In genomic region chr3:192772495-192772894, GRCh38 we compare ENCODE assay signal across 9 cellular contexts. TPM values are rescaled to one million over a fixed set of nuclear protein-coding genes. Genes with fewer than 3 reads are reported as not detected.
DNase-seq lines count a peak whose midpoint lies in the region; ATAC-seq and TF ChIP-seq lines count a peak whose summit lies in the region.
"Had no signal": no experiment of that assay in that cellular context is flagged by ENCODE, and none has a peak within 500 bp of the region (broad histone marks: within the 10 kb centered on the region; RNA-seq: fewer than 3 reads in every experiment).

No MANE protein-coding gene starts in this region.

- H3K9me2 ChIP-seq in SK-N-SH = no peaks in the 10 kb centered on the region

- no peaks in the 10 kb centered on the region for H3K79me2 ChIP-seq in KMS-11 (ENCODE audit: insufficient read depth, low read depth)
- H3K79me2 ChIP-seq in SK-N-SH (ENCODE audit: insufficient read depth) = no peaks in the 10 kb centered on the region

- peaks cover 6% of the 10 kb centered on the region for H3K36me3 Mint-ChIP-seq in activated CD4-positive, alpha-beta memory T cell treated with anti-CD3 and anti-CD28 coated beads for 36 hours

- TF ChIP-seq CTCF in KMS-11 (conservative IDR thresholded peaks at IDR 0.05; ENCODE audit: low read depth, low read length) (peak; percentile 46), SK-N-SH (IDR thresholded peaks at IDR 0.05) (peak; percentile 52)

- H2AFZ ChIP-seq in KMS-11 (ENCODE audit: low read depth) = no peak overlapping the region
- no peak overlapping the region; the same call in 1 of the 2 replicates for H2AFZ ChIP-seq in SK-N-SH (ENCODE audit: low read depth)

- H3K4me3 Mint-ChIP-seq in activated CD4-positive, alpha-beta memory T cell treated with anti-CD3 and anti-CD28 coated beads for 36 hours = no peak overlapping the region

- intact Hi-C loops in activated CD4-positive, alpha-beta memory T cell treated with anti-CD3 and anti-CD28 coated beads for 36 hours (cut with micrococcal nuclease) = no loop called here

- H3K9ac ChIP-seq in KMS-11 = no peak overlapping the region
- no peak overlapping the region for H3K9ac ChIP-seq in SK-N-SH

- H3K9me3 ChIP-seq in SK-N-SH = 0 out of 2 replicates have a peak, but pooled peaks cover 5% of the 10 kb centered on the region

- no peaks in the 10 kb centered on the region for H3K4me1 Mint-ChIP-seq in activated CD4-positive, alpha-beta memory T cell treated with anti-CD3 and anti-CD28 coated beads for 36 hours (ENCODE audit: low read depth)

- H3K4me3 ChIP-seq in KMS-11 (IDR thresholded peaks at IDR 0.05; ENCODE audit: insufficient read depth, low read depth, low read length) = no peak overlapping the region
- H3K4me3 ChIP-seq in SK-N-SH (ENCODE audit: low read depth in 2 of 2, low read length in 1 of 2) = no peak overlapping the region; a peak in 1 of 4 replicates
- H3K4me3 ChIP-seq: SK-N-MC had no signal

- 7% methylated on average over 5 of the region's 5 CpGs for WGBS in SK-N-SH (ENCODE audit: low lambda C conversion rate)

- TF ChIP-seq EP300 in SK-N-SH (IDR thresholded peaks at IDR 0.05; ENCODE audit: borderline replicate concordance in 1 of 2, low read depth in 1 of 2, low read length in 1 of 2) = no peak

- H3K27ac ChIP-seq in KMS-11 = no peak overlapping the region
- no peak overlapping the region for H3K27ac ChIP-seq in SK-N-SH (ENCODE audit: low read depth in 2 of 2, low read length in 1 of 2)
- H3K27ac ChIP-seq: SK-N-MC had no signal

- CTCF ChIA-PET in SK-N-SH (lab: Yijun Ruan, JAX) = interaction anchor here (1.0 kb wide), 1 partner anchor 15 kb away, joined by 3 read pairs; no protein-coding TSS in a partner anchor
- CTCF ChIA-PET in activated CD4-positive, alpha-beta memory T cell treated with anti-CD3 and anti-CD28 coated beads for 36 hours (lab: Charles Lee) = no interaction called here

- no peak overlapping the region for H3K4me2 ChIP-seq in KMS-11
- H3K4me2 ChIP-seq in SK-N-SH = no peak overlapping the region

- H4K20me1 ChIP-seq in KMS-11 (ENCODE audit: insufficient read depth) (no peaks in the 10 kb centered on the region), SK-N-SH (ENCODE audit: insufficient read depth) (no peaks in the 10 kb centered on the region)

- H3F3A ChIP-seq in SK-N-SH (replicated peaks; ENCODE audit: insufficient read depth) = no peaks in the 10 kb centered on the region

- no peaks in the 10 kb centered on the region for H3K4me1 ChIP-seq in KMS-11 (ENCODE audit: low read depth, poor library complexity, severe bottlenecking)
- H3K4me1 ChIP-seq in SK-N-SH (ENCODE audit: control insufficient read depth in 1 of 2, insufficient read depth in 2 of 2, low read depth in 1 of 2, low read length in 1 of 2) = no peaks in the 10 kb centered on the region

- no peak overlapping the region for H3K27ac Mint-ChIP-seq in activated CD4-positive, alpha-beta memory T cell treated with anti-CD3 and anti-CD28 coated beads for 36 hours

- peak; percentile 53 for TF ChIP-seq RAD21 in SK-N-SH (IDR thresholded peaks at IDR 0.05; ENCODE audit: low read length)

- H3K9me3 Mint-ChIP-seq in activated CD4-positive, alpha-beta memory T cell treated with anti-CD3 and anti-CD28 coated beads for 36 hours = peaks cover 13% of the 10 kb centered on the region

- H3K36me3 ChIP-seq in KMS-11 (ENCODE audit: insufficient read depth) (no peaks in the 10 kb centered on the region), SK-N-SH (replicated peaks in 1 of 2; ENCODE audit: control insufficient read depth in 1 of 2, insufficient read depth in 2 of 2, low read length in 1 of 2) (no peaks in the 10 kb centered on the region)

- DNase-seq in GM04503 (ENCODE audit: low read depth) = peak; percentile 6
- DNase-seq in SK-N-SH = peak; percentile 25
- peak; percentile 38 for DNase-seq in iPS DF 19.7 (ENCODE audit: low read depth, low spot score)
- DNase-seq in activated CD4-positive, alpha-beta memory T cell treated with anti-CD3 and anti-CD28 coated beads for 36 hours = no peak

- H3K27me3 Mint-ChIP-seq in activated CD4-positive, alpha-beta memory T cell treated with anti-CD3 and anti-CD28 coated beads for 36 hours = peaks cover 2% of the 10 kb centered on the region

- POLR2A ChIA-PET in SK-N-SH (lab: Yijun Ruan, JAX) = no interaction called here
- POLR2A ChIA-PET in activated CD4-positive, alpha-beta memory T cell treated with anti-CD3 and anti-CD28 coated beads for 36 hours (lab: Charles Lee) = no interaction called here

- ATAC-seq in GM21381 (IDR thresholded peaks at IDR 0.05; ENCODE audit: unreplicated experiment) (no peak), HG03342 (IDR thresholded peaks at IDR 0.05; ENCODE audit: unreplicated experiment) (no peak), GM21723 (IDR thresholded peaks at IDR 0.05; ENCODE audit: unreplicated experiment) (no peak)

- H3K27me3 ChIP-seq in KMS-11 (ENCODE audit: insufficient read depth, low read depth) (no peaks in the 10 kb centered on the region), SK-N-SH (ENCODE audit: insufficient read depth) (no peaks in the 10 kb centered on the region)

TF ChIP-seq in SK-N-SH, 30 proteins besides CTCF, POLR2A, EP300 and RAD21:
- no peak for TF ChIP-seq NRF1 (IDR thresholded peaks at IDR 0.05; ENCODE audit: low read depth, low read length)
- TF ChIP-seq SMC3 (IDR thresholded peaks at IDR 0.05; ENCODE audit: low read depth, low read length) = peak; percentile 39; the same call in 1 of the 2 replicates
TF ChIP-seq in SK-N-SH: peak in this region for 1.

RNA-seq across cellular contexts. Expression of gene FGF12, which starts 45.2 kb away (rescaled TPM):
- 0.18 and 0.30 TPM in 2 replicates for polyA plus RNA-seq in SK-N-SH (2012; rRNA removed)
- 0.06 and 0.17 TPM in 2 replicates for polyA plus RNA-seq in SK-N-SH (2012; cell fraction: cytosol; rRNA removed)
- 0.39 TPM in 1 of 2 replicates, not detected in the other for polyA plus RNA-seq in SK-N-SH (2012; cell fraction: nucleus; rRNA removed)
- not detected for total RNA-seq in activated CD4-positive, alpha-beta memory T cell treated with anti-CD3 and anti-CD28 coated beads for 36 hours
